24 cellular contexts compared by ENCODE assay signal in genomic region chr11:86765146-86765663, GRCh38.
"Had no signal": no experiment of that assay in that cellular context is flagged by ENCODE, and none has a peak within 500 bp of the region (broad histone marks: within the 10 kb centered on the region; RNA-seq: fewer than 3 reads in every experiment).

No MANE protein-coding gene starts in this region.

- H3K27me3 ChIP-seq: brain microvascular endothelial cell, cardiac muscle cell had no signal

- DNase-seq: activated CD4-positive, alpha-beta memory T cell treated with anti-CD3 and anti-CD28 coated beads, Interleukin-2, amount 10 ng/mL, durations not matched to agents 7 days and 5 days; activated CD4-positive, alpha-beta T cell treated with anti-CD3 and anti-CD28 coated beads for 36 hours; activated CD4-positive, alpha-beta T cell treated with anti-CD3 and anti-CD28 coated beads, Interleukin-2, amount 50 U/mL, for 1 hour; activated CD4-positive, CD25-positive, alpha-beta regulatory T cell; activated gamma-delta T cell; activated naive CD4-positive, alpha-beta T cell treated with anti-CD3 and anti-CD28 coated beads for 36 hours; activated T-cell treated with anti-CD3 and anti-CD28 coated beads for 4 hours; activated T-cell treated with anti-CD3 and anti-CD28 coated beads, Interleukin-2, amount 50 U/mL, for 48 hours; brain microvascular endothelial cell; Kasumi-1; KBM-7; NCI-H1105 treated with DMSO at 0.1 percent for 48 hours; NCI-H1436 treated with DMSO at 0.1 percent for 48 hours; NCI-H187 treated with DMSO at 0.1 percent for 48 hours; NCI-H2081 treated with DMSO at 0.1 percent for 48 hours; NCI-H446; NCI-H524; PC-3; SHP77 treated with DMSO at 0.1 percent for 48 hours; T-helper 1 cell had no signal

- ATAC-seq: activated CD4-positive, alpha-beta T cell treated with anti-CD3 and anti-CD28 coated beads for 36 hours; activated T-helper 17 cell treated with anti-CD3 and anti-CD28 coated beads, Interleukin-2, amount 50 U/mL, for 72 hours; PC-3 had no signal

- H3K9me3 Mint-ChIP-seq: activated naive CD4-positive, alpha-beta T cell treated with anti-CD3 and anti-CD28 coated beads for 36 hours; activated T-helper 17 cell treated with anti-CD3 and anti-CD28 coated beads, Interleukin-2, amount 50 U/mL, for 72 hours had no signal

- H3K27ac ChIP-seq: brain microvascular endothelial cell, cardiac muscle cell, VCaP had no signal

- H3K4me3 Mint-ChIP-seq: activated CD4-positive, alpha-beta memory T cell treated with anti-CD3 and anti-CD28 coated beads, Interleukin-2, amount 10 ng/mL, durations not matched to agents 7 days and 5 days; activated CD4-positive, alpha-beta T cell treated with anti-CD3 and anti-CD28 coated beads for 36 hours; activated naive CD4-positive, alpha-beta T cell treated with anti-CD3 and anti-CD28 coated beads for 36 hours; activated naive CD8-positive, alpha-beta T cell; activated T-helper 17 cell treated with anti-CD3 and anti-CD28 coated beads, Interleukin-2, amount 50 U/mL, for 72 hours had no signal

- H3K4me1 Mint-ChIP-seq: activated CD4-positive, alpha-beta memory T cell treated with anti-CD3 and anti-CD28 coated beads, Interleukin-2, amount 10 ng/mL, durations not matched to agents 7 days and 5 days; activated T-helper 17 cell treated with anti-CD3 and anti-CD28 coated beads, Interleukin-2, amount 50 U/mL, for 72 hours had no signal

- H3K36me3 Mint-ChIP-seq: activated naive CD8-positive, alpha-beta T cell had no signal

- H3K4me3 ChIP-seq: cardiac muscle cell had no signal

- H3K27me3 Mint-ChIP-seq: activated T-helper 17 cell treated with anti-CD3 and anti-CD28 coated beads, Interleukin-2, amount 50 U/mL, for 72 hours had no signal

- H3K27ac Mint-ChIP-seq: activated CD4-positive, alpha-beta memory T cell treated with anti-CD3 and anti-CD28 coated beads, Interleukin-2, amount 10 ng/mL, durations not matched to agents 7 days and 5 days; activated CD4-positive, alpha-beta T cell treated with anti-CD3 and anti-CD28 coated beads for 36 hours; activated naive CD4-positive, alpha-beta T cell treated with anti-CD3 and anti-CD28 coated beads for 36 hours; activated naive CD8-positive, alpha-beta T cell; activated T-helper 17 cell treated with anti-CD3 and anti-CD28 coated beads, Interleukin-2, amount 50 U/mL, for 72 hours had no signal

- H3K36me3 ChIP-seq: brain microvascular endothelial cell, cardiac muscle cell had no signal
